In the genomic region with DNA sequence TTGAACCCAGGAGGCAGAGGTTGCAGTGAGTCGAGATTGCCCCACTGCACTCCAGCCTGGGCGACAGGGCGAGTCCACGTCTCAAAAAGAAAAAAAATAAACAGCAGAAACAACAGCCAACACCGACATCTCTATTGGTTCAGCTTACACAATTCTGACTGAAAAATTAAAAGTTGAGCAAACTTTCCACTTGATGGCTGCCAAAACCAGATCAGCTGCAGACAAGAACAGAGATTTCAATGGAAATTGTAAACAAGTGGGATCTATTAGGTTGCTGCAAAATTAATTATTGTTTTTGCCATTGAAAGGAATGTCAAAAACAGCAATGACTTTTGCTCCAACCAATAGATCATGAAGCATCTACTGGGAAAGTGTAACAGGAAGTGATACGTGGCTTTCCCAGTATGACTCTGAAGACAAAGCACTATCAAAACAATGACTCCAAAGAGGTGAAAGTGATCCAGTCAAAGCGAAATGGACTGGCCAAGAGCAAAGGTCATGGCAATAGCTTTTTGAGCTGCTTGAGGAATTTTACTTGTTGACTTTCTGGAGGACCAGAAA, we compare ENCODE assay signal across 9 cellular contexts. TPM values are rescaled to one million over a fixed set of nuclear protein-coding genes. Genes with fewer than 3 reads are reported as not detected.
DNase-seq lines count a peak whose midpoint lies in the region; ATAC-seq and TF ChIP-seq lines count a peak whose summit lies in the region.
"Had no signal": no experiment of that assay in that cellular context is flagged by ENCODE, and none has a peak within 500 bp of the region (broad histone marks: within the 10 kb centered on the region; RNA-seq: fewer than 3 reads in every experiment).

No MANE protein-coding gene starts in this region.

- no peak overlapping the region for H3K4me3 Mint-ChIP-seq in activated CD4-positive, alpha-beta T cell treated with anti-CD3 and anti-CD28 coated beads, Interleukin-2, amount 10 ng/mL, durations not matched to agents 24 days and 14 days
- no peak overlapping the region for H3K4me3 Mint-ChIP-seq in stimulated activated effector memory CD8-positive, alpha-beta T cell treated with anti-CD3 and anti-CD28 coated beads, Interleukin-12 subunit alpha, Interleukin-12 subunit beta, amount 100 ng/mL, for 72 hours
- H3K4me3 Mint-ChIP-seq: brain had no signal

- DNase-seq in activated CD4-positive, alpha-beta T cell treated with anti-CD3 and anti-CD28 coated beads, Interleukin-2, amount 10 ng/mL, durations not matched to agents 24 days and 14 days: peak; percentile 63
- DNase-seq in activated CD4-positive, alpha-beta T cell treated with anti-CD3 and anti-CD28 coated beads, Interleukin-2, amount 50 U/mL, for 4 hours: no peak
- peak; percentile 18 to 57 for DNase-seq in cardiac fibroblast (ENCODE audit: low read depth in 2 of 2)
- no peak for DNase-seq in stimulated activated effector memory CD8-positive, alpha-beta T cell treated with anti-CD3 and anti-CD28 coated beads, Interleukin-12 subunit alpha, Interleukin-12 subunit beta, amount 100 ng/mL, for 72 hours (ENCODE audit: low spot score in 2 of 2)
- DNase-seq in cardiac septum (ENCODE audit: low spot score): no peak
- DNase-seq in NCI-H748 (lab: John Stamatoyannopoulos, UW; ENCODE audit: unreplicated experiment): no peak
- DNase-seq: ACHN, hippocampal formation had no signal

- ATAC-seq in stimulated activated effector memory CD8-positive, alpha-beta T cell treated with anti-CD3 and anti-CD28 coated beads, Interleukin-12 subunit alpha, Interleukin-12 subunit beta, amount 100 ng/mL, for 72 hours: peak; percentile 83

- peak overlapping the region; percentile 45 for H3K27ac Mint-ChIP-seq in activated CD4-positive, alpha-beta T cell treated with anti-CD3 and anti-CD28 coated beads, Interleukin-2, amount 10 ng/mL, durations not matched to agents 24 days and 14 days
- no peak overlapping the region for H3K27ac Mint-ChIP-seq in stimulated activated effector memory CD8-positive, alpha-beta T cell treated with anti-CD3 and anti-CD28 coated beads, Interleukin-12 subunit alpha, Interleukin-12 subunit beta, amount 100 ng/mL, for 72 hours
- H3K27ac Mint-ChIP-seq: brain had no signal

- peaks cover 4% of the 10 kb centered on the region for H3K4me1 Mint-ChIP-seq in activated CD4-positive, alpha-beta T cell treated with anti-CD3 and anti-CD28 coated beads, Interleukin-2, amount 10 ng/mL, durations not matched to agents 24 days and 14 days
- no peaks in the 10 kb centered on the region for H3K4me1 Mint-ChIP-seq in stimulated activated effector memory CD8-positive, alpha-beta T cell treated with anti-CD3 and anti-CD28 coated beads, Interleukin-12 subunit alpha, Interleukin-12 subunit beta, amount 100 ng/mL, for 72 hours
- H3K4me1 Mint-ChIP-seq: brain had no signal

- no peak overlapping the region for H3K4me3 ChIP-seq in cardiac fibroblast (replicated peaks in 1 of 2; ENCODE audit: low read depth in 2 of 2, low read length in 2 of 2)

- intact Hi-C loops in activated CD4-positive, alpha-beta T cell treated with anti-CD3 and anti-CD28 coated beads, Interleukin-2, amount 10 ng/mL, durations not matched to agents 24 days and 14 days (cut with micrococcal nuclease): loop anchor here (2.0 kb wide), 2 partner anchors 36 to 70 kb away; partner anchors contain the start of gene RPL39
- intact Hi-C loops in cardiac septum (cut with DNase I): no loop called here

- H3K27me3 Mint-ChIP-seq in activated CD4-positive, alpha-beta T cell treated with anti-CD3 and anti-CD28 coated beads, Interleukin-2, amount 10 ng/mL, durations not matched to agents 24 days and 14 days: no peaks in the 10 kb centered on the region

- no peak for TF ChIP-seq CTCF in cardiac fibroblast (IDR thresholded peaks at IDR 0.05; ENCODE audit: low read depth, low read length)

- H3K9me3 Mint-ChIP-seq in activated CD4-positive, alpha-beta T cell treated with anti-CD3 and anti-CD28 coated beads, Interleukin-2, amount 10 ng/mL, durations not matched to agents 24 days and 14 days: no peaks in the 10 kb centered on the region
- H3K9me3 Mint-ChIP-seq in stimulated activated effector memory CD8-positive, alpha-beta T cell treated with anti-CD3 and anti-CD28 coated beads, Interleukin-12 subunit alpha, Interleukin-12 subunit beta, amount 100 ng/mL, for 72 hours: no peaks in the 10 kb centered on the region

- H3K36me3 Mint-ChIP-seq in activated CD4-positive, alpha-beta T cell treated with anti-CD3 and anti-CD28 coated beads, Interleukin-2, amount 10 ng/mL, durations not matched to agents 24 days and 14 days (ENCODE audit: low read depth): peaks cover 18% of the 10 kb centered on the region
- H3K36me3 Mint-ChIP-seq in stimulated activated effector memory CD8-positive, alpha-beta T cell treated with anti-CD3 and anti-CD28 coated beads, Interleukin-12 subunit alpha, Interleukin-12 subunit beta, amount 100 ng/mL, for 72 hours: peaks cover 31% of the 10 kb centered on the region

RNA-seq across cellular contexts. Expression of gene UPF3B, which starts 26.3 kb away (rescaled TPM):
- total RNA-seq in activated CD4-positive, alpha-beta T cell treated with anti-CD3 and anti-CD28 coated beads, Interleukin-2, amount 10 ng/mL, durations not matched to agents 24 days and 14 days: 12.4 and 12.6 TPM in 2 replicates
- total RNA-seq in cardiac septum: 2.9 TPM

RNA-seq across cellular contexts. Expression of gene RPL39, which starts 35.0 kb away (rescaled TPM):
- 2,109 and 2,135 TPM in 2 replicates for total RNA-seq in activated CD4-positive, alpha-beta T cell treated with anti-CD3 and anti-CD28 coated beads, Interleukin-2, amount 10 ng/mL, durations not matched to agents 24 days and 14 days
- total RNA-seq in cardiac septum: 733 TPM

RNA-seq across cellular contexts. Expression of gene RNF113A, which starts 45.1 kb away (rescaled TPM):
- 25.2 and 26.7 TPM in 2 replicates for total RNA-seq in activated CD4-positive, alpha-beta T cell treated with anti-CD3 and anti-CD28 coated beads, Interleukin-2, amount 10 ng/mL, durations not matched to agents 24 days and 14 days
- total RNA-seq in cardiac septum: 7.6 TPM

RNA-seq across cellular contexts. Expression of gene NDUFA1, which starts 45.2 kb away (rescaled TPM):
- total RNA-seq in activated CD4-positive, alpha-beta T cell treated with anti-CD3 and anti-CD28 coated beads, Interleukin-2, amount 10 ng/mL, durations not matched to agents 24 days and 14 days: 75.1 and 79.0 TPM in 2 replicates
- total RNA-seq in cardiac septum: 424 TPM

Comparison
In these comparisons a context has a peak if more than half of its experiments do, and no peak if none do; other contexts are left out.
1. DNase-seq: peak in activated CD4-positive, alpha-beta T cell treated with anti-CD3 and anti-CD28 coated beads, Interleukin-2, amount 10 ng/mL, durations not matched to agents 24 days and 14 days (single experiment) and cardiac fibroblast (2 of 2); none in activated CD4-positive, alpha-beta T cell treated with anti-CD3 and anti-CD28 coated beads, Interleukin-2, amount 50 U/mL, for 4 hours (0 of 2), stimulated activated effector memory CD8-positive, alpha-beta T cell treated with anti-CD3 and anti-CD28 coated beads, Interleukin-12 subunit alpha, Interleukin-12 subunit beta, amount 100 ng/mL, for 72 hours (0 of 2), cardiac septum (single experiment) and NCI-H748 (single experiment).